Comparison of ENCODE assay signal across 8 cellular contexts in the genomic region with DNA sequence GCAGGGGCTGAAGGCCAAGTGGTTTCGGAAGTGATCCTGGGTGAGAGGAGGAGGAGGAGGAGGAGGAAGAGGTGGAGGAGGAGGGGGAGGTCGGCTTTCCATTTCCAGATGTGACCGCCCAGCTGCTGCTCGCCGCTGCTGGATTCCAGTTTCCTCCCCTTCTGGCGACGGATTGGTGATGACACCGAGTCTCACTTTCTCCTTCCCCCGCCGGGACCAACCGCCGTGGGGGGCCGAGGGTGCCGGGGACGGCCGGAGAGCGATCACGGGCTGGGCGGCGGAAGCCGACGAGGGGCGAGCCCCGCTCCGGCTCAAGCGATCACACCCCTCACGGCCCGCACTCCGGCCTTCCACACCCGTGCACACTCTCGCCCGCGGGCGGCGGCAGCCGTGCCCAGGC. TPM values are rescaled to one million over a fixed set of nuclear protein-coding genes. Genes with fewer than 3 reads are reported as not detected.
DNase-seq lines count a peak whose midpoint lies in the region; ATAC-seq and TF ChIP-seq lines count a peak whose summit lies in the region.
"Not testable (repeated sequence)": the region's sequence is repeated elsewhere in the genome, so short reads cannot be mapped to it uniquely, and the experiment has no call there.

No MANE protein-coding gene starts in this region.

- TF ChIP-seq EP300 in SK-N-SH (IDR thresholded peaks at IDR 0.05; ENCODE audit: borderline replicate concordance in 1 of 2, low read depth in 1 of 2, low read length in 1 of 2) = not testable (repeated sequence)

- not testable (repeated sequence) for H3K4me1 Mint-ChIP-seq in stimulated activated naive B cell treated with anti-CD40 and anti-IgM and Interleukin-4, amounts not matched to agents 10 μg/mL and 1 μg/mL and 100 μg/mL, for 72 hours

- not testable (repeated sequence) for H3F3A ChIP-seq in SK-N-SH (replicated peaks; ENCODE audit: insufficient read depth)

- peak overlapping the region; percentile 75 for H3K9ac ChIP-seq in IMR-90 (ENCODE audit: low read depth, low read length)
- H3K9ac ChIP-seq in SK-N-SH = peak overlapping the region; percentile 34; the same call in 1 of the 2 replicates
- not testable (repeated sequence) for H3K9ac ChIP-seq in iPS-15b (ENCODE audit: low read depth, low read length)

- not testable (repeated sequence) for H3K9me1 ChIP-seq in IMR-90 (ENCODE audit: insufficient read depth, low read length)

- H3K18ac ChIP-seq in IMR-90 (ENCODE audit: low read depth, low read length) = peak overlapping the region; percentile 65; the same call in 1 of the 2 replicates

- peak overlapping the region; percentile 83 for H2AFZ ChIP-seq in IMR-90 (replicated peaks; ENCODE audit: low read length, poor library complexity)
- H2AFZ ChIP-seq in SK-N-SH (ENCODE audit: low read depth) = peak overlapping the region; percentile 70; the same call in 1 of the 2 replicates
- H2AFZ ChIP-seq in osteoblast (ENCODE audit: low read length) = not testable (repeated sequence)

- not testable (repeated sequence) for H2BK20ac ChIP-seq in IMR-90 (ENCODE audit: low read depth, low read length)

- 0 out of 4 replicates have a peak overlapping the region, but pooled peaks of 1 of the 2 experiments have one; percentile 16 for H4K8ac ChIP-seq in IMR-90 (ENCODE audit: low read depth in 2 of 2, low read length in 2 of 2)

- DNase-seq in COLO829 (ENCODE audit: low spot score) (peak; percentile 2), IMR-90 (peak; percentile 5), SK-N-SH (peak; percentile 73), osteoblast (ENCODE audit: insufficient read length, low spot score, missing footprints) (peak; percentile 42)
- DNase-seq in activated T-helper 1 cell treated with anti-CD3 and anti-CD28 coated beads, Interleukin-2, amount 50 U/mL, for 16 hours (ENCODE audit: low read depth in 1 of 2, low spot score in 1 of 2) = peak; percentile 9 to 32
- DNase-seq in stimulated activated naive B cell treated with anti-CD40 and anti-IgM and Interleukin-4, amounts not matched to agents 10 μg/mL and 1 μg/mL and 100 μg/mL, for 72 hours = peak; percentile 61

- H3K14ac ChIP-seq in IMR-90 (replicated peaks; ENCODE audit: low read depth, low read length) = not testable (repeated sequence)

- WGBS in IMR-90 (ENCODE audit: extremely low coverage in 2 of 2, insufficient read length in 1 of 2), 2 experiments = no CpG with 5 or more reads among the region's 36 CpGs
- 3% methylated on average over 5 of the region's 36 CpGs for WGBS in SK-N-SH (ENCODE audit: low lambda C conversion rate)
- 0 to 1% methylated on average over 21 to 28 of the region's 36 CpGs for WGBS in ectodermal cell, 2 experiments

- TF ChIP-seq POLR2A in IMR-90 (IDR thresholded peaks at IDR 0.05; ENCODE audit: low read depth, low read length) = not testable (repeated sequence)

- dilution Hi-C loops in IMR-90 (cut with HindIII; ENCODE audit: low sequenced_read_pairs, unreplicated experiment) = not testable (repeated sequence)

- peak overlapping the region; percentile 75 to 79 for H3K4me3 Mint-ChIP-seq in stimulated activated naive B cell treated with anti-CD40 and anti-IgM and Interleukin-4, amounts not matched to agents 10 μg/mL and 1 μg/mL and 100 μg/mL, for 72 hours

- not testable (repeated sequence) for ATAC-seq in IMR-90 (ENCODE audit: low read depth); stimulated activated naive B cell treated with anti-CD40 and anti-IgM and Interleukin-4, amounts not matched to agents 10 μg/mL and 1 μg/mL and 100 μg/mL, for 72 hours (replicated peaks)

- not testable (repeated sequence) for H3K4me1 ChIP-seq in IMR-90 (ENCODE audit: control insufficient read depth, insufficient read depth, low read length); SK-N-SH (ENCODE audit: control insufficient read depth in 1 of 2, insufficient read depth in 2 of 2, low read depth in 1 of 2, low read length in 1 of 2); ectodermal cell (ENCODE audit: control insufficient read depth, insufficient read depth, low read length); iPS-15b (ENCODE audit: control insufficient read depth, insufficient read depth, low read length); osteoblast (ENCODE audit: insufficient read depth, low read length)

- H3K9me3 ChIP-seq in IMR-90 (ENCODE audit: control insufficient read depth, insufficient read depth, low read length); SK-N-SH; ectodermal cell (ENCODE audit: control insufficient read depth, low read length); iPS-15b (ENCODE audit: control insufficient read depth, insufficient read depth, low read length); osteoblast (ENCODE audit: low read depth, low read length): not testable (repeated sequence)

- H4K5ac ChIP-seq in IMR-90 (ENCODE audit: low read depth, low read length) = peak overlapping the region; percentile 84

- BruUV-seq in IMR-90 (replicated peaks; lab: Mats Ljungman, UMichigan) = not testable (repeated sequence)

- H3K4me3 ChIP-seq in IMR-90 (ENCODE audit: insufficient read depth, low read depth, low read length) (peak overlapping the region; percentile 68), SK-N-SH (ENCODE audit: low read depth in 2 of 2, low read length in 1 of 2) (peak overlapping the region; percentile 47 to 59; a peak in 3 of 4 replicates), ectodermal cell (ENCODE audit: insufficient read depth, low read depth, low read length) (peak overlapping the region; percentile 39), iPS-15b (ENCODE audit: low read depth, low read length) (peak overlapping the region; percentile 43), osteoblast (ENCODE audit: insufficient read depth, low read length) (peak overlapping the region; percentile 71)

- H4K20me1 ChIP-seq in IMR-90 (ENCODE audit: insufficient read depth, low read length); SK-N-SH (ENCODE audit: insufficient read depth); osteoblast (ENCODE audit: insufficient read depth, low read length): not testable (repeated sequence)

- peak overlapping the region; percentile 67; the same call in 1 of the 2 replicates for H3K4me2 ChIP-seq in IMR-90 (ENCODE audit: low read depth, low read length)
- peak overlapping the region; percentile 52; the same call in 1 of the 2 replicates for H3K4me2 ChIP-seq in SK-N-SH
- H3K4me2 ChIP-seq in osteoblast (ENCODE audit: insufficient read depth, low read length) = peak overlapping the region; percentile 48

- H3K36me3 Mint-ChIP-seq in stimulated activated naive B cell treated with anti-CD40 and anti-IgM and Interleukin-4, amounts not matched to agents 10 μg/mL and 1 μg/mL and 100 μg/mL, for 72 hours = not testable (repeated sequence)

- H3K27me3 Mint-ChIP-seq in stimulated activated naive B cell treated with anti-CD40 and anti-IgM and Interleukin-4, amounts not matched to agents 10 μg/mL and 1 μg/mL and 100 μg/mL, for 72 hours = not testable (repeated sequence)

- H3K56ac ChIP-seq in IMR-90 (ENCODE audit: extremely low read depth, insufficient read depth, low read length) = peak overlapping the region; percentile 17; the same call in 1 of the 2 replicates

- H3K27ac ChIP-seq in IMR-90 (ENCODE audit: insufficient read depth, low read length) (peak overlapping the region; percentile 69), SK-N-SH (ENCODE audit: low read depth in 2 of 2, low read length in 1 of 2) (peak overlapping the region in 1 of 2 experiments; percentile 50; a peak in 1 of 4 replicates)
- H3K27ac ChIP-seq in ectodermal cell (ENCODE audit: insufficient read depth, low read depth, low read length, poor library complexity, severe bottlenecking); osteoblast (ENCODE audit: low read depth, low read length): not testable (repeated sequence)

- H3K4ac ChIP-seq in IMR-90 (ENCODE audit: low read depth, low read length) = not testable (repeated sequence)

- TF ChIP-seq RAD21 in IMR-90 (IDR thresholded peaks at IDR 0.05; ENCODE audit: low read length); SK-N-SH (IDR thresholded peaks at IDR 0.05; ENCODE audit: low read length): not testable (repeated sequence)

- not testable (repeated sequence) for H3K36me3 ChIP-seq in IMR-90 (ENCODE audit: control insufficient read depth, insufficient read depth, low read length); SK-N-SH (replicated peaks in 1 of 2; ENCODE audit: control insufficient read depth in 1 of 2, insufficient read depth in 2 of 2, low read length in 1 of 2); ectodermal cell (ENCODE audit: control insufficient read depth, insufficient read depth, low read length); iPS-15b (ENCODE audit: control insufficient read depth, insufficient read depth, low read length); osteoblast (ENCODE audit: insufficient read depth, low read length)

- H3K79me1 ChIP-seq in IMR-90 (ENCODE audit: low read depth in 1 of 2, low read length in 2 of 2) = not testable (repeated sequence)

- not testable (repeated sequence) for H2AK5ac ChIP-seq in IMR-90 (ENCODE audit: low read depth, low read length)

- CTCF ChIA-PET in IMR-90 (lab: Yijun Ruan, JAX); SK-N-SH (lab: Yijun Ruan, JAX): not testable (repeated sequence)

- not testable (repeated sequence) for H3K23ac ChIP-seq in IMR-90 (ENCODE audit: low read depth, low read length)

- not testable (repeated sequence) for H2AK9ac ChIP-seq in IMR-90 (replicated peaks; ENCODE audit: low read depth, low read length, poor library complexity)

- in situ Hi-C loops in IMR-90 (cut with MboI; ENCODE audit: low sequenced_read_pairs) = not testable (repeated sequence)

- H3K9me3 Mint-ChIP-seq in stimulated activated naive B cell treated with anti-CD40 and anti-IgM and Interleukin-4, amounts not matched to agents 10 μg/mL and 1 μg/mL and 100 μg/mL, for 72 hours = not testable (repeated sequence)

- peak overlapping the region; percentile 82 for H3K27ac Mint-ChIP-seq in stimulated activated naive B cell treated with anti-CD40 and anti-IgM and Interleukin-4, amounts not matched to agents 10 μg/mL and 1 μg/mL and 100 μg/mL, for 72 hours

- TF ChIP-seq CTCF in IMR-90 (conservative IDR thresholded peaks at IDR 0.05; ENCODE audit: low read depth, low read length); SK-N-SH (IDR thresholded peaks at IDR 0.05); osteoblast (IDR thresholded peaks at IDR 0.05; ENCODE audit: extremely low read depth, low read depth, low read length): not testable (repeated sequence)

- intact Hi-C loops in IMR-90 (cut with micrococcal nuclease) = not testable (repeated sequence)

- H3K79me2 ChIP-seq in SK-N-SH (ENCODE audit: insufficient read depth); osteoblast (ENCODE audit: insufficient read depth, low read length): not testable (repeated sequence)

- not testable (repeated sequence) for H3K27me3 ChIP-seq in IMR-90 (ENCODE audit: control insufficient read depth, insufficient read depth, low read length); SK-N-SH (ENCODE audit: insufficient read depth); ectodermal cell (ENCODE audit: control insufficient read depth, insufficient read depth, low read length, poor library complexity, severe bottlenecking); iPS-15b (ENCODE audit: control insufficient read depth, insufficient read depth, low read length); osteoblast (ENCODE audit: insufficient read depth, low read length)

- not testable (repeated sequence) for H2BK15ac ChIP-seq in IMR-90 (ENCODE audit: low read depth, low read length)

- 0 out of 2 replicates have a peak overlapping the region, but pooled peaks have one; percentile 23 for H2BK120ac ChIP-seq in IMR-90 (ENCODE audit: low read depth, low read length)

- POLR2A ChIA-PET in IMR-90 (lab: Charles Lee; ENCODE audit: unreplicated experiment); SK-N-SH (lab: Yijun Ruan, JAX): not testable (repeated sequence)

- not testable (repeated sequence) for H4K91ac ChIP-seq in IMR-90 (ENCODE audit: insufficient read depth, low read depth, low read length)

- not testable (repeated sequence) for H3K9me2 ChIP-seq in SK-N-SH

- peak overlapping the region; percentile 76 for H2BK5ac ChIP-seq in IMR-90 (ENCODE audit: low read depth, low read length, poor library complexity, severe bottlenecking)

RNA-seq across cellular contexts. Expression of a gene that starts 26.1 kb away (rescaled TPM):
- total RNA-seq in IMR-90 (2012; rRNA removed) = not detected in 2 replicates
- not detected in 2 replicates for polyA plus RNA-seq in IMR-90 (2012; rRNA removed)
- polyA plus RNA-seq in IMR-90 (2012; cell fraction: cytosol; rRNA removed) = not detected in 2 replicates
- polyA plus RNA-seq in IMR-90 (2012; cell fraction: nucleus; rRNA removed; ENCODE audit: low replicate concordance) = not detected in 2 replicates
- not detected in 2 replicates for polyA plus RNA-seq in SK-N-SH (2012; rRNA removed)
- 0.09 and 0.12 TPM in 2 replicates for polyA plus RNA-seq in SK-N-SH (2012; cell fraction: cytosol; rRNA removed)
- not detected in 2 replicates for polyA plus RNA-seq in SK-N-SH (2012; cell fraction: nucleus; rRNA removed)
- polyA plus RNA-seq in ectodermal cell (2013, experiment 1 of 4) = not detected
- polyA plus RNA-seq in ectodermal cell (2013, experiment 2 of 4) = not detected
- not detected for polyA plus RNA-seq in ectodermal cell (2013, experiment 3 of 4)
- polyA plus RNA-seq in ectodermal cell (2013, experiment 4 of 4) = not detected
- total RNA-seq in osteoblast = not detected in 2 replicates

Comparison
In these comparisons a context has a peak if more than half of its experiments do, and no peak if none do; other contexts are left out.
1. DNase-seq: peak in every context shown above with its lines; median percentile 73 in SK-N-SH; 61 in stimulated activated naive B cell treated with anti-CD40 and anti-IgM and Interleukin-4, amounts not matched to agents 10 μg/mL and 1 μg/mL and 100 μg/mL, for 72 hours; 42 in osteoblast; 20 in activated T-helper 1 cell treated with anti-CD3 and anti-CD28 coated beads, Interleukin-2, amount 50 U/mL, for 16 hours; 5 in IMR-90; 2 in COLO829.